In genomic region chr7:77985974-77986339, GRCh38 we compare ENCODE assay signal across 16 cellular contexts.
DNase-seq lines count a peak whose midpoint lies in the region; ATAC-seq, FAIRE-seq and TF ChIP-seq lines count a peak whose summit lies in the region.
"Had no signal": no experiment of that assay in that cellular context is flagged by ENCODE, and none has a peak within 500 bp of the region (broad histone marks: within the 10 kb centered on the region; RNA-seq: fewer than 3 reads in every experiment).

No MANE protein-coding gene starts in this region.

- no peak for TF ChIP-seq CTCF in K562 (IDR thresholded peaks at IDR 0.05 in 2 of 3, conservative IDR thresholded peaks at IDR 0.05 in 1 of 3; ENCODE audit: insufficient read depth in 2 of 3, low read depth in 1 of 3, low read length in 3 of 3)
- TF ChIP-seq CTCF in thoracic aorta (IDR thresholded peaks at IDR 0.05), result no peak

- H3K4me3 ChIP-seq in SJCRH30 (peak overlapping the region; percentile 25), K562 (no peak overlapping the region), thoracic aorta (peak overlapping the region; percentile 59)

- H3K4me3 Mint-ChIP-seq in T-cell, result no peak overlapping the region

- H3K27ac ChIP-seq in SJCRH30 (no peak overlapping the region), K562 (ENCODE audit: extremely low read depth, low read depth, low read length) (no peak overlapping the region), thoracic aorta (peak overlapping the region; percentile 81 to 82)
- H3K27ac ChIP-seq: HL-60, RWPE1 had no signal

- no peaks in the 10 kb centered on the region for H3K27me3 ChIP-seq in SJCRH30
- no peaks in the 10 kb centered on the region for H3K27me3 ChIP-seq in K562 (ENCODE audit: control insufficient read depth in 2 of 2, insufficient read depth in 2 of 2, low read length in 2 of 2)
- no peaks in the 10 kb centered on the region for H3K27me3 ChIP-seq in thoracic aorta (replicated peaks; ENCODE audit: insufficient read depth)

- 48% methylated on average over 3 of the region's 3 CpGs for whole genome bisulfite sequencing in K562 (ENCODE audit: insufficient coverage, low coverage, missing lambda C conversion rate)

- BruUV-seq in K562 (replicated peaks; lab: Mats Ljungman, UMichigan), result no TSS peak

- in situ Hi-C loops in K562 (cut with MboI), result no loop called here

- H2AFZ ChIP-seq in K562 (ENCODE audit: low read depth, low read length), result peak overlapping the region; percentile 69

- H3K9me1 ChIP-seq in K562 (ENCODE audit: control insufficient read depth, insufficient read depth, low read length), result no peaks in the 10 kb centered on the region

- H3K36me3 ChIP-seq in SJCRH30 (no peaks in the 10 kb centered on the region), K562 (ENCODE audit: control insufficient read depth, insufficient read depth, low read length) (no peaks in the 10 kb centered on the region), thoracic aorta (no peaks in the 10 kb centered on the region)

- H4K20me1 ChIP-seq in K562 (replicated peaks; ENCODE audit: control insufficient read depth, insufficient read depth, low read length), result no peaks in the 10 kb centered on the region

- H3K9me3 Mint-ChIP-seq in T-cell, result no peaks in the 10 kb centered on the region

- peaks cover 3% of the 10 kb centered on the region; the same call in 1 of the 2 replicates for H3K9me3 ChIP-seq in SJCRH30 (replicated peaks)
- 0 out of 2 replicates have a peak, but pooled peaks cover 3% of the 10 kb centered on the region for H3K9me3 ChIP-seq in K562 (replicated peaks; ENCODE audit: control insufficient read depth, insufficient read depth, low read depth, low read length)
- H3K9me3 ChIP-seq in thoracic aorta, result no peaks in the 10 kb centered on the region

- TF ChIP-seq RAD21 in K562 (CRISPR knock-in tag; conservative IDR thresholded peaks at IDR 0.05 in 1 of 2, IDR thresholded peaks at IDR 0.05 in 1 of 2), result no peak

- H3K4me1 ChIP-seq in SJCRH30 (peaks cover 6% of the 10 kb centered on the region), K562 (replicated peaks in 1 of 2; ENCODE audit: control insufficient read depth in 2 of 2, insufficient read depth in 2 of 2, low read length in 2 of 2) (peaks cover 8 to 23% of the 10 kb centered on the region in 2 experiments; a peak in 4 of 5 replicates), thoracic aorta (ENCODE audit: control insufficient read depth in 1 of 2, low read depth in 2 of 2) (peaks cover 0 to 15% of the 10 kb centered on the region in 2 donors)

- H3K79me2 ChIP-seq in K562 (ENCODE audit: control insufficient read depth, insufficient read depth, low read length), result no peaks in the 10 kb centered on the region

- no peak for TF ChIP-seq EP300 in K562 (IDR thresholded peaks at IDR 0.05; ENCODE audit: low read length)

- intact Hi-C loops in K562 (cut with micrococcal nuclease), result no loop called here

- no peak overlapping the region for H3K9ac ChIP-seq in K562 (ENCODE audit: insufficient read depth in 1 of 2, low read depth in 2 of 2, low read length in 2 of 2)

- POLR2A ChIA-PET in K562 (lab: Yijun Ruan, JAX) (interaction anchor here (0.6 kb wide), 1 partner anchor 32 kb away, joined by 4 read pairs; no protein-coding TSS in a partner anchor), T-cell (lab: Charles Lee) (no interaction called here)

- no peak for TF ChIP-seq POLR2A in K562 (conservative IDR thresholded peaks at IDR 0.05)

- no peak overlapping the region for H3K4me2 ChIP-seq in K562 (ENCODE audit: insufficient read depth, low read length)

- DNase-seq in SJCRH30 (peak in 1 of 2 experiments; percentile 33), K562 (ENCODE audit: extremely low read depth in 1 of 4, low spot score in 3 of 4) (no peak), myocyte (ENCODE audit: low read depth) (peak; percentile 42), thoracic aorta (ENCODE audit: low spot score) (no peak), hepatic stellate cell (ENCODE audit: low spot score) (no peak), T-cell (no peak), cerebellar cortex (ENCODE audit: low spot score) (no peak)
- DNase-seq: DMS153, EL, NCI-H1092 treated with DMSO at 0.1 percent for 48 hours, NCI-H1694, NCI-H2107, NCI-H345 had no signal

- H3K27me3 Mint-ChIP-seq in T-cell, result peaks cover 0 to 8% of the 10 kb centered on the region in 2 donors

- H3K4me1 Mint-ChIP-seq in T-cell, result no peaks in the 10 kb centered on the region

- no peak for ATAC-seq in K562
- ATAC-seq in thoracic aorta (ENCODE audit: insufficient number of reproducible peaks, low FRiP score, low read depth), result peak; percentile 50
- no peak for ATAC-seq in T-cell (replicated peaks in 1 of 4)

- CTCF ChIA-PET in K562 (lab: Yijun Ruan, JAX; ENCODE audit: low intra/inter-chr PET ratio), result no interaction called here
- CTCF ChIA-PET in T-cell (lab: Charles Lee), result no interaction called here

- FAIRE-seq in K562 (lab: Jason Lieb, UNC), result no peak
- FAIRE-seq: H1 had no signal

- no peaks in the 10 kb centered on the region for H3K36me3 Mint-ChIP-seq in T-cell

- no peak overlapping the region for H3K27ac Mint-ChIP-seq in T-cell

TF ChIP-seq in K562, 482 proteins besides CTCF, POLR2A, EP300 and RAD21:
- TF ChIP-seq PHB2 (IDR thresholded peaks at IDR 0.05; ENCODE audit: low read depth), result no peak
- no peak for TF ChIP-seq PRPF4 (IDR thresholded peaks at IDR 0.05; ENCODE audit: insufficient read depth, low read depth, low read length, poor library complexity, severe bottlenecking)
- TF ChIP-seq HES1 (IDR thresholded peaks at IDR 0.05; ENCODE audit: low read depth), result no peak
- no peak for TF ChIP-seq CGGBP1 (CRISPR knock-in tag; IDR thresholded peaks at IDR 0.05)
- no peak for TF ChIP-seq RBM17 (IDR thresholded peaks at IDR 0.05; ENCODE audit: borderline replicate concordance, low read depth, low read length)
- TF ChIP-seq SRSF9 (IDR thresholded peaks at IDR 0.05; ENCODE audit: borderline replicate concordance, low read depth, low read length), result no peak
- no peak for TF ChIP-seq ZBED1 (IDR thresholded peaks at IDR 0.05)
- TF ChIP-seq MAFK (IDR thresholded peaks at IDR 0.05; ENCODE audit: low read length), result no peak
- TF ChIP-seq RFX5 (IDR thresholded peaks at IDR 0.05; ENCODE audit: low read depth, low read length), result no peak
- no peak for TF ChIP-seq ETV1 (tag; conservative IDR thresholded peaks at IDR 0.05; ENCODE audit: low read depth)
- no peak for TF ChIP-seq NR3C1 (CRISPR knock-in tag; IDR thresholded peaks at IDR 0.05)
- TF ChIP-seq KAT2B (IDR thresholded peaks at IDR 0.05; ENCODE audit: low read depth, low read length), result no peak
- TF ChIP-seq ZNF197 (CRISPR knock-in tag; IDR thresholded peaks at IDR 0.05; ENCODE audit: low read depth), result no peak
- no peak for TF ChIP-seq MLLT1 (IDR thresholded peaks at IDR 0.05)
- TF ChIP-seq MAFF (IDR thresholded peaks at IDR 0.05; ENCODE audit: low read length), result no peak
- no peak for TF ChIP-seq ETS1 (conservative IDR thresholded peaks at IDR 0.05; ENCODE audit: control insufficient read depth, low read depth, low read length)
- no peak for TF ChIP-seq ARID3A (IDR thresholded peaks at IDR 0.05; ENCODE audit: borderline replicate concordance, low read depth, low read length)
- no peak for TF ChIP-seq POU5F1 (IDR thresholded peaks at IDR 0.05; ENCODE audit: borderline replicate concordance, low read depth, low read length, partially characterized antibody)
TF ChIP-seq in K562: peak in this region for 0.

Comparison
In these comparisons a context has a peak if more than half of its experiments do, and no peak if none do; other contexts are left out.
1. H3K27ac ChIP-seq: peak in thoracic aorta (2 of 2); none in SJCRH30 (single experiment) and K562 (single experiment).